In the genomic region with DNA sequence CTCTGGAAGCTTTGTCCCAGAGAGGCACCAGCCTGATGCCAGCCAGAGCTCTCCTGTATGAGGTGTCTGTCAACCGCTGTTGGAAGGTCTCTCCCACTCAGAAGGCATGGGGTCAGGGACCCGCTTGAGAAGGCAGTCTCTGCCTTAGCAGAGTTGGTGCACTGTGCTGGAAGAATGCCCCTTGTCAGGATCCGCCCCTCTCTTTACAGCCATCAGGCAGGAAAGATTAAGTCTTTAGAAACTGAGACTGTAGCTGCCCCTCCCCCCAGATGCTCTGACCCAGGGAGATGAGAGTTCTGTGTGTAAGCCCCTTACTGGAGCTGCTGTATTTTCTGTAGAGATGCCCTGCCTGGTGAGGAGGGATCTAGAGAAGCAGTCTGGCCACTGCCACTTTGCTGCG, we compare ENCODE assay signal across 16 cellular contexts.
DNase-seq lines count a peak whose midpoint lies in the region; ATAC-seq and TF ChIP-seq lines count a peak whose summit lies in the region.
"Had no signal": no experiment of that assay in that cellular context is flagged by ENCODE, and none has a peak within 500 bp of the region (broad histone marks: within the 10 kb centered on the region; RNA-seq: fewer than 3 reads in every experiment).

No MANE protein-coding gene starts in this region.

- CTCF ChIA-PET in WTC11 (lab: Charles Lee), result no interaction called here

- H3K9me3 ChIP-seq in neuronal stem cell (replicated peaks in 1 of 2; ENCODE audit: control insufficient read depth in 2 of 2, insufficient read depth in 1 of 2, low read depth in 1 of 2, low read length in 2 of 2), result no peaks in the 10 kb centered on the region
- H3K9me3 ChIP-seq: HAP-1 had no signal

- H3K23ac ChIP-seq in neuronal stem cell (ENCODE audit: low read depth, low read length, poor library complexity), result no peak overlapping the region

- H2BK12ac ChIP-seq in neuronal stem cell (ENCODE audit: low read length), result no peak overlapping the region

- H3K9ac ChIP-seq in neuronal stem cell (ENCODE audit: low read depth, low read length, poor library complexity), result no peak overlapping the region
- H3K9ac ChIP-seq: BLaER1 treated with 17β-estradiol and CSF1 and Interleukin-3, amounts not matched to agents 10 nM and 100 nM had no signal

- no peaks in the 10 kb centered on the region for H3K4me1 ChIP-seq in GM23338 (ENCODE audit: insufficient read depth)
- peaks cover 0 to 8% of the 10 kb centered on the region in 2 donors for H3K4me1 ChIP-seq in neuronal stem cell (ENCODE audit: control insufficient read depth in 2 of 2, insufficient read depth in 1 of 2, low read depth in 1 of 2, low read length in 2 of 2)
- H3K4me1 ChIP-seq: BLaER1 treated with 17β-estradiol and CSF1 and Interleukin-3, amounts not matched to agents 10 nM and 100 nM; HAP-1 had no signal

- POLR2A ChIA-PET in WTC11 (lab: Charles Lee), result no interaction called here

- no peaks in the 10 kb centered on the region for H3K27me3 Mint-ChIP-seq in GM23338 (ENCODE audit: insufficient read depth, low read depth, poor library complexity)
- no peaks in the 10 kb centered on the region; the same call in 1 of the 2 replicates for H3K27me3 Mint-ChIP-seq in WTC11 (ENCODE audit: low read depth)
- H3K27me3 Mint-ChIP-seq: B cell, IgD-negative memory B cell had no signal

- no peaks in the 10 kb centered on the region for H3K79me1 ChIP-seq in neuronal stem cell (ENCODE audit: low read depth, low read length)

- no peaks in the 10 kb centered on the region; the same call in 2 of the 3 replicates for H3K4me1 Mint-ChIP-seq in GM23338
- H3K4me1 Mint-ChIP-seq in WTC11, result peaks cover 8% of the 10 kb centered on the region

- H4K20me1 ChIP-seq in GM23338 (replicated peaks; ENCODE audit: insufficient read depth), result no peaks in the 10 kb centered on the region
- H4K20me1 ChIP-seq: BLaER1 treated with 17β-estradiol and CSF1 and Interleukin-3, amounts not matched to agents 10 nM and 100 nM had no signal

- H3F3A ChIP-seq in GM23338 (replicated peaks; ENCODE audit: low read depth), result no peaks in the 10 kb centered on the region

- H3K9me3 Mint-ChIP-seq in GM23338 (no peaks in the 10 kb centered on the region; the same call in 2 of the 3 replicates), WTC11 (peaks cover 12% of the 10 kb centered on the region)

- no peak overlapping the region for H2BK120ac ChIP-seq in neuronal stem cell (ENCODE audit: low read depth, low read length)

- H3K36me3 ChIP-seq in GM23338 (ENCODE audit: insufficient read depth) (no peaks in the 10 kb centered on the region), neuronal stem cell (replicated peaks in 1 of 2; ENCODE audit: control insufficient read depth in 2 of 2, insufficient read depth in 2 of 2, low read length in 2 of 2) (no peaks in the 10 kb centered on the region)
- H3K36me3 ChIP-seq: BLaER1 treated with 17β-estradiol and CSF1 and Interleukin-3, amounts not matched to agents 10 nM and 100 nM; HAP-1 had no signal

- no peak overlapping the region for H2BK5ac ChIP-seq in neuronal stem cell (ENCODE audit: low read length)

- H3K14ac ChIP-seq in neuronal stem cell (ENCODE audit: low read length), result no peak overlapping the region

- H2AFZ ChIP-seq in GM23338 (peak overlapping the region; percentile 84), neuronal stem cell (ENCODE audit: low read length) (no peak overlapping the region)

- DNase-seq in GM23338 (ENCODE audit: low spot score) (peak; percentile 13), WTC11 (ENCODE audit: low spot score) (peak; percentile 18), iPS-NIHi11 (ENCODE audit: low spot score) (peak; percentile 10), neuronal stem cell (ENCODE audit: low spot score) (peak; percentile 5), superior temporal gyrus (ENCODE audit: extremely low spot score) (no peak), 8988T (no peak)
- DNase-seq: Calu3; CD8-positive, alpha-beta T cell; DMS79 treated with DMSO at 0.1 percent for 48 hours; GF-D8 had no signal

- no peaks in the 10 kb centered on the region for H3K36me3 Mint-ChIP-seq in GM23338 (ENCODE audit: low read depth)
- H3K36me3 Mint-ChIP-seq in WTC11, result no peaks in the 10 kb centered on the region
- H3K36me3 Mint-ChIP-seq: CD8-positive, alpha-beta T cell; IgD-negative memory B cell had no signal

- no peak overlapping the region for H3K27ac ChIP-seq in GM23338 (ENCODE audit: low read depth)
- no peak overlapping the region for H3K27ac ChIP-seq in neuronal stem cell (replicated peaks; ENCODE audit: low read length)
- H3K27ac ChIP-seq: BLaER1 treated with 17β-estradiol and CSF1 and Interleukin-3, amounts not matched to agents 10 nM and 100 nM had no signal

- H4K8ac ChIP-seq in neuronal stem cell (ENCODE audit: low read depth, low read length), result no peak overlapping the region

- H3K27ac Mint-ChIP-seq in GM23338 (no peak overlapping the region), WTC11 (no peak overlapping the region)
- H3K27ac Mint-ChIP-seq: B cell; CD8-positive, alpha-beta T cell; IgD-negative memory B cell had no signal

- no peak overlapping the region for H3K18ac ChIP-seq in neuronal stem cell (ENCODE audit: low read length)

- H3K4me2 ChIP-seq in GM23338, result peak overlapping the region; percentile 32; the same call in 1 of the 2 replicates
- H3K4me2 ChIP-seq in neuronal stem cell (ENCODE audit: insufficient read depth, low read length, poor library complexity, severe bottlenecking), result no peak overlapping the region
- H3K4me2 ChIP-seq: BLaER1 treated with 17β-estradiol and CSF1 and Interleukin-3, amounts not matched to agents 10 nM and 100 nM had no signal

- no peak for TF ChIP-seq CTCF in GM23338 (conservative IDR thresholded peaks at IDR 0.05; ENCODE audit: low read depth in 2 of 2)
- no peak for TF ChIP-seq CTCF in WTC11 (IDR thresholded peaks at IDR 0.05)

- no CpG with 5 or more reads among the region's 4 CpGs for WGBS in neuronal stem cell (ENCODE audit: extremely low coverage in 2 of 2, insufficient read length in 2 of 2, insufficient replicate concordance in 1 of 2), 2 donors

- peak; percentile 65 for ATAC-seq in GM23338
- ATAC-seq in WTC11, result peak; percentile 86
- no peak for ATAC-seq in GM21423 (IDR thresholded peaks at IDR 0.05; ENCODE audit: unreplicated experiment)
- ATAC-seq: CD8-positive, alpha-beta T cell; HepG2 had no signal

- H3K79me2 ChIP-seq in GM23338 (replicated peaks; ENCODE audit: insufficient read depth), result no peaks in the 10 kb centered on the region

- H3K4me3 ChIP-seq in GM23338 (no peak overlapping the region), neuronal stem cell (ENCODE audit: low read length in 2 of 2) (no peak overlapping the region)
- H3K4me3 ChIP-seq: BLaER1 treated with 17β-estradiol and CSF1 and Interleukin-3, amounts not matched to agents 10 nM and 100 nM; HAP-1 had no signal

- H4K91ac ChIP-seq in neuronal stem cell (ENCODE audit: low read depth, low read length, poor library complexity), result no peak overlapping the region

- no peak overlapping the region for H2AK5ac ChIP-seq in neuronal stem cell (ENCODE audit: low read depth, low read length)

- H2BK15ac ChIP-seq in neuronal stem cell (ENCODE audit: low read length), result no peak overlapping the region

- no peak overlapping the region for H3K4me3 Mint-ChIP-seq in GM23338
- H3K4me3 Mint-ChIP-seq in WTC11, result no peak overlapping the region
- H3K4me3 Mint-ChIP-seq: B cell; CD8-positive, alpha-beta T cell; IgD-negative memory B cell had no signal

- H3K27me3 ChIP-seq in GM23338 (ENCODE audit: insufficient read depth) (no peaks in the 10 kb centered on the region), neuronal stem cell (ENCODE audit: control insufficient read depth in 3 of 3, insufficient read depth in 3 of 3, low read depth in 1 of 3, low read length in 3 of 3) (no peaks in the 10 kb centered on the region)
- H3K27me3 ChIP-seq: BLaER1 treated with 17β-estradiol and CSF1 and Interleukin-3, amounts not matched to agents 10 nM and 100 nM had no signal

- H3K4ac ChIP-seq in neuronal stem cell (ENCODE audit: low read length), result no peak overlapping the region

- H3K9me2 ChIP-seq in GM23338 (ENCODE audit: insufficient read depth), result peaks cover 4% of the 10 kb centered on the region; the same call in 1 of the 2 replicates

TF ChIP-seq in WTC11, 78 proteins besides CTCF, POLR2A, EP300 and RAD21 (continues in another document):
- TF ChIP-seq FOXP1 (CRISPR knock-in tag; IDR thresholded peaks at IDR 0.05; ENCODE audit: borderline replicate concordance) (no peak), IRF2 (CRISPR knock-in tag; IDR thresholded peaks at IDR 0.05; ENCODE audit: borderline replicate concordance, low read depth) (no peak), KAT7 (CRISPR knock-in tag; IDR thresholded peaks at IDR 0.05; ENCODE audit: borderline replicate concordance) (no peak), ZNF232 (CRISPR knock-in tag; IDR thresholded peaks at IDR 0.05) (no peak), CBFB (CRISPR knock-in tag; IDR thresholded peaks at IDR 0.05; ENCODE audit: low read depth) (no peak), NR2C2 (CRISPR knock-in tag; IDR thresholded peaks at IDR 0.05) (no peak), OVOL2 (CRISPR knock-in tag; IDR thresholded peaks at IDR 0.05; ENCODE audit: borderline replicate concordance) (no peak), FOXK1 (CRISPR knock-in tag; IDR thresholded peaks at IDR 0.05) (no peak), GABPB1 (CRISPR knock-in tag; IDR thresholded peaks at IDR 0.05) (no peak), ELF4 (CRISPR knock-in tag; IDR thresholded peaks at IDR 0.05; ENCODE audit: low read depth) (no peak), TEAD1 (CRISPR knock-in tag; IDR thresholded peaks at IDR 0.05) (no peak), TEAD4 (CRISPR knock-in tag; IDR thresholded peaks at IDR 0.05) (no peak), STAT6 (CRISPR knock-in tag; conservative IDR thresholded peaks at IDR 0.05; ENCODE audit: low read depth) (no peak)

Comparison
In these comparisons a context has a peak if more than half of its experiments do, and no peak if none do; other contexts are left out.
1. DNase-seq: peak in GM23338 (single experiment), WTC11 (single experiment), iPS-NIHi11 (single experiment) and neuronal stem cell (single experiment); none in superior temporal gyrus (single experiment) and 8988T (single experiment).